16 cellular contexts compared by ENCODE assay signal in genomic region chr2:30412392-30413321, GRCh38. TPM values are rescaled to one million over a fixed set of nuclear protein-coding genes. Genes with fewer than 3 reads are reported as not detected.
DNase-seq lines count a peak whose midpoint lies in the region; TF ChIP-seq lines count a peak whose summit lies in the region.
"Had no signal": no experiment of that assay in that cellular context is flagged by ENCODE, and none has a peak within 500 bp of the region (broad histone marks: within the 10 kb centered on the region; RNA-seq: fewer than 3 reads in every experiment).

No MANE protein-coding gene starts in this region.

- DNase-seq in activated CD8-positive, alpha-beta memory T cell treated with anti-CD3 and anti-CD28 coated beads for 24 hours = peak; percentile 37
- DNase-seq in activated CD8-positive, alpha-beta memory T cell treated with anti-CD3 and anti-CD28 coated beads, Interleukin-2, amount 50 U/mL, for 48 hours = no peak
- DNase-seq in left ventricle myocardium inferior (peak; percentile 63), neuronal stem cell (ENCODE audit: low spot score) (no peak), vagina (ENCODE audit: extremely low spot score in 2 of 2) (no peak), nephron progenitor cell (no peak), kidney glomerular epithelial cell (lab: John Stamatoyannopoulos, UW) (no peak), NCI-H1105 treated with DMSO at 0.1 percent for 48 hours (lab: John Stamatoyannopoulos, UW) (no peak)
- DNase-seq: 8988T; activated CD4-positive, alpha-beta memory T cell treated with anti-CD3 and anti-CD28 coated beads, Interleukin-2, amount 10 ng/mL, durations not matched to agents 7 days and 5 days; Calu3; effector memory CD8-positive, alpha-beta T cell; stimulated activated CD4-positive, alpha-beta T cell treated with anti-CD3 and anti-CD28 coated beads, Interleukin-2, amount 100 ng/mL, for 24 hours had no signal

- H4K91ac ChIP-seq in neuronal stem cell (ENCODE audit: low read depth, low read length, poor library complexity) = no peak overlapping the region

- H2BK12ac ChIP-seq in neuronal stem cell (ENCODE audit: low read length) = no peak overlapping the region

- no peak overlapping the region for H3K4me2 ChIP-seq in neuronal stem cell (ENCODE audit: insufficient read depth, low read length, poor library complexity, severe bottlenecking)

- no peak overlapping the region for H3K4me3 Mint-ChIP-seq in nephron progenitor cell
- H3K4me3 Mint-ChIP-seq: activated CD4-positive, alpha-beta memory T cell treated with anti-CD3 and anti-CD28 coated beads, Interleukin-2, amount 10 ng/mL, durations not matched to agents 7 days and 5 days; activated naive CD8-positive, alpha-beta T cell; effector memory CD8-positive, alpha-beta T cell; stimulated activated naive CD8-positive, alpha-beta T cell treated with anti-CD3 and anti-CD28 coated beads, Interleukin-15, Interleukin-2, amounts not matched to agents 100 ng/mL and 50 ng/mL, for 24 hours; T-helper 1 cell treated with Interleukin-12 subunit alpha and Interleukin-12 subunit beta and Interleukin-4 antibody, amounts not matched to agents 30 μg/mL and 1 μg/mL, for 36 hours had no signal

- no peaks in the 10 kb centered on the region for H3K27me3 Mint-ChIP-seq in nephron progenitor cell (ENCODE audit: low read depth, poor library complexity)
- H3K27me3 Mint-ChIP-seq: activated CD4-positive, alpha-beta memory T cell treated with anti-CD3 and anti-CD28 coated beads, Interleukin-2, amount 10 ng/mL, durations not matched to agents 7 days and 5 days; activated naive CD8-positive, alpha-beta T cell; effector memory CD8-positive, alpha-beta T cell; stimulated activated naive CD8-positive, alpha-beta T cell treated with anti-CD3 and anti-CD28 coated beads, Interleukin-15, Interleukin-2, amounts not matched to agents 100 ng/mL and 50 ng/mL, for 24 hours had no signal

- H3K79me1 ChIP-seq in neuronal stem cell (ENCODE audit: low read depth, low read length) = no peaks in the 10 kb centered on the region

- no peak overlapping the region for H3K4ac ChIP-seq in neuronal stem cell (ENCODE audit: low read length)

- H3K4me3 ChIP-seq in left ventricle myocardium inferior = no peak overlapping the region
- no peak overlapping the region for H3K4me3 ChIP-seq in neuronal stem cell (ENCODE audit: low read length in 2 of 2)
- no peak overlapping the region for H3K4me3 ChIP-seq in vagina

- TF ChIP-seq POLR2A in vagina (IDR thresholded peaks at IDR 0.05) = no peak

- H3K4me1 ChIP-seq in left ventricle myocardium inferior (peaks cover 79% of the 10 kb centered on the region), neuronal stem cell (ENCODE audit: control insufficient read depth in 2 of 2, insufficient read depth in 1 of 2, low read depth in 1 of 2, low read length in 2 of 2) (peaks cover 10 to 30% of the 10 kb centered on the region in 2 donors), vagina (peaks cover 36% of the 10 kb centered on the region)

- H3K36me3 Mint-ChIP-seq in nephron progenitor cell (ENCODE audit: low read depth) = no peaks in the 10 kb centered on the region
- H3K36me3 Mint-ChIP-seq: activated naive CD8-positive, alpha-beta T cell had no signal

- TF ChIP-seq CTCF in left ventricle myocardium inferior (IDR thresholded peaks at IDR 0.05; ENCODE audit: borderline replicate concordance) = no peak
- peak in 1 of 3 experiments; percentile 16 for TF ChIP-seq CTCF in vagina (IDR thresholded peaks at IDR 0.05)
- TF ChIP-seq CTCF in nephron progenitor cell (IDR thresholded peaks at IDR 0.05) = no peak

- peak overlapping the region; percentile 92 for H3K27ac ChIP-seq in left ventricle myocardium inferior (replicated peaks)
- H3K27ac ChIP-seq in neuronal stem cell (replicated peaks; ENCODE audit: low read length) = no peak overlapping the region
- peak overlapping the region; percentile 52 for H3K27ac ChIP-seq in vagina

- intact Hi-C loops in left ventricle myocardium inferior (cut with micrococcal nuclease) (loop anchor here (5.0 to 10.0 kb wide), 2 partner anchors 58 to 175 kb away; no protein-coding TSS in a partner anchor), vagina (cut with DNase I) (no loop called here)

- H3K4me1 Mint-ChIP-seq in nephron progenitor cell = peaks cover 26% of the 10 kb centered on the region

- H3K9ac ChIP-seq in neuronal stem cell (ENCODE audit: low read depth, low read length, poor library complexity) = no peak overlapping the region

- no peak overlapping the region for H2BK120ac ChIP-seq in neuronal stem cell (ENCODE audit: low read depth, low read length)

- no peak overlapping the region for H3K27ac Mint-ChIP-seq in nephron progenitor cell
- H3K27ac Mint-ChIP-seq: activated CD4-positive, alpha-beta memory T cell treated with anti-CD3 and anti-CD28 coated beads, Interleukin-2, amount 10 ng/mL, durations not matched to agents 7 days and 5 days; effector memory CD8-positive, alpha-beta T cell; stimulated activated naive CD8-positive, alpha-beta T cell treated with anti-CD3 and anti-CD28 coated beads, Interleukin-15, Interleukin-2, amounts not matched to agents 100 ng/mL and 50 ng/mL, for 24 hours; T-helper 1 cell treated with Interleukin-12 subunit alpha and Interleukin-12 subunit beta and Interleukin-4 antibody, amounts not matched to agents 30 μg/mL and 1 μg/mL, for 36 hours had no signal

- H3K27me3 ChIP-seq in left ventricle myocardium inferior (ENCODE audit: low read depth) = no peaks in the 10 kb centered on the region
- H3K27me3 ChIP-seq in neuronal stem cell (ENCODE audit: control insufficient read depth in 3 of 3, insufficient read depth in 3 of 3, low read depth in 1 of 3, low read length in 3 of 3) = peaks cover 0 to 14% (median 0%) of the 10 kb centered on the region in 3 experiments
- H3K27me3 ChIP-seq in vagina = no peaks in the 10 kb centered on the region

- H2BK5ac ChIP-seq in neuronal stem cell (ENCODE audit: low read length) = no peak overlapping the region

- no peaks in the 10 kb centered on the region for H3K9me3 Mint-ChIP-seq in nephron progenitor cell
- H3K9me3 Mint-ChIP-seq: activated CD4-positive, alpha-beta memory T cell treated with anti-CD3 and anti-CD28 coated beads, Interleukin-2, amount 10 ng/mL, durations not matched to agents 7 days and 5 days; effector memory CD8-positive, alpha-beta T cell; stimulated activated naive CD8-positive, alpha-beta T cell treated with anti-CD3 and anti-CD28 coated beads, Interleukin-15, Interleukin-2, amounts not matched to agents 100 ng/mL and 50 ng/mL, for 24 hours; T-helper 1 cell treated with Interleukin-12 subunit alpha and Interleukin-12 subunit beta and Interleukin-4 antibody, amounts not matched to agents 30 μg/mL and 1 μg/mL, for 36 hours had no signal

- no peak overlapping the region for H2BK15ac ChIP-seq in neuronal stem cell (ENCODE audit: low read length)

- H3K23ac ChIP-seq in neuronal stem cell (ENCODE audit: low read depth, low read length, poor library complexity) = no peak overlapping the region

- H2AK5ac ChIP-seq in neuronal stem cell (ENCODE audit: low read depth, low read length) = no peak overlapping the region

- peak overlapping the region; percentile 21 for H2AFZ ChIP-seq in neuronal stem cell (ENCODE audit: low read length)

- no CpG with 5 or more reads among the region's 5 CpGs for WGBS in neuronal stem cell (ENCODE audit: extremely low coverage in 2 of 2, insufficient read length in 2 of 2, insufficient replicate concordance in 1 of 2), 2 donors

- H3K18ac ChIP-seq in neuronal stem cell (ENCODE audit: low read length) = no peak overlapping the region

- H3K36me3 ChIP-seq in left ventricle myocardium inferior = no peaks in the 10 kb centered on the region
- H3K36me3 ChIP-seq in neuronal stem cell (replicated peaks in 1 of 2; ENCODE audit: control insufficient read depth in 2 of 2, insufficient read depth in 2 of 2, low read length in 2 of 2) = no peaks in the 10 kb centered on the region
- H3K36me3 ChIP-seq in vagina = no peaks in the 10 kb centered on the region

- no peak overlapping the region for H3K14ac ChIP-seq in neuronal stem cell (ENCODE audit: low read length)

- H3K9me3 ChIP-seq in left ventricle myocardium inferior (replicated peaks) (no peaks in the 10 kb centered on the region), neuronal stem cell (replicated peaks in 1 of 2; ENCODE audit: control insufficient read depth in 2 of 2, insufficient read depth in 1 of 2, low read depth in 1 of 2, low read length in 2 of 2) (no peaks in the 10 kb centered on the region), vagina (no peaks in the 10 kb centered on the region)

- H4K8ac ChIP-seq in neuronal stem cell (ENCODE audit: low read depth, low read length) = no peak overlapping the region

RNA-seq across cellular contexts. Expression of gene LCLAT1, which starts 34.4 kb away (rescaled TPM):
- 41.0 TPM for total RNA-seq in left ventricle myocardium inferior
- 10.0 TPM for polyA plus RNA-seq in neuronal stem cell (2013, experiment 1 of 2)
- polyA plus RNA-seq in neuronal stem cell (2013, experiment 2 of 2) = 10.5 TPM
- 19.6 TPM for total RNA-seq in vagina

Comparison
In these comparisons a context has a peak if more than half of its experiments do, and no peak if none do; other contexts are left out.
1. DNase-seq: peak in activated CD8-positive, alpha-beta memory T cell treated with anti-CD3 and anti-CD28 coated beads for 24 hours (single experiment) and left ventricle myocardium inferior (single experiment); none in activated CD8-positive, alpha-beta memory T cell treated with anti-CD3 and anti-CD28 coated beads, Interleukin-2, amount 50 U/mL, for 48 hours (single experiment), neuronal stem cell (single experiment), vagina (0 of 2), nephron progenitor cell (single experiment), kidney glomerular epithelial cell (single experiment) and NCI-H1105 treated with DMSO at 0.1 percent for 48 hours (single experiment).